Comparison of ENCODE assay signal across 8 cellular contexts in genomic region chr3:14548321-14548729, GRCh38. TPM values are rescaled to one million over a fixed set of nuclear protein-coding genes. Genes with fewer than 3 reads are reported as not detected.
DNase-seq lines count a peak whose midpoint lies in the region; ATAC-seq and TF ChIP-seq lines count a peak whose summit lies in the region.

No MANE protein-coding gene starts in this region.

- H3K36me3 ChIP-seq in HAP-1 (replicated peaks): no peaks in the 10 kb centered on the region
- H3K36me3 ChIP-seq in OCI-LY1 (ENCODE audit: insufficient read depth, low read length): no peaks in the 10 kb centered on the region
- H3K36me3 ChIP-seq in cardiac muscle cell: no peaks in the 10 kb centered on the region

- ATAC-seq in GM18870 (IDR thresholded peaks at IDR 0.05; ENCODE audit: unreplicated experiment) (no peak), GM21515 (IDR thresholded peaks at IDR 0.05; ENCODE audit: unreplicated experiment) (no peak)

- DNase-seq in CMK (ENCODE audit: low read depth) (peak; percentile 22), HAP-1 (ENCODE audit: low spot score in 2 of 2) (peak; percentile 40 to 80), cardiac muscle cell (ENCODE audit: low read depth in 1 of 2, low spot score in 1 of 2) (peak; percentile 76 to 80), putamen (ENCODE audit: low spot score) (peak; percentile 10)
- peak; percentile 32 for DNase-seq in activated naive CD4-positive, alpha-beta T cell treated with anti-CD3 and anti-CD28 coated beads, Interleukin-2, amount 50 U/mL, for 16 hours

- no peaks in the 10 kb centered on the region for H3K9me3 ChIP-seq in HAP-1
- H3K9me3 ChIP-seq in OCI-LY1 (ENCODE audit: low read length): no peaks in the 10 kb centered on the region
- H3K9me3 ChIP-seq in cardiac muscle cell (ENCODE audit: low read depth): no peaks in the 10 kb centered on the region

- no peak overlapping the region for H3K9ac ChIP-seq in OCI-LY1 (ENCODE audit: low read length)

- no peaks in the 10 kb centered on the region for H4K20me1 ChIP-seq in OCI-LY1 (ENCODE audit: insufficient read depth, low read length)

- H3K4me2 ChIP-seq in OCI-LY1 (ENCODE audit: low read length): no peak overlapping the region

- no peaks in the 10 kb centered on the region for H3F3A ChIP-seq in OCI-LY1 (ENCODE audit: insufficient read depth, low read length)

- H3K4me1 ChIP-seq in HAP-1: no peaks in the 10 kb centered on the region
- no peaks in the 10 kb centered on the region for H3K4me1 ChIP-seq in OCI-LY1 (ENCODE audit: insufficient read depth, low read length, severe bottlenecking)
- no peaks in the 10 kb centered on the region for H3K4me1 ChIP-seq in cardiac muscle cell (ENCODE audit: low read depth)

- H3K27me3 ChIP-seq in HAP-1 (ENCODE audit: low read depth) (no peaks in the 10 kb centered on the region), OCI-LY1 (ENCODE audit: insufficient read depth, low read length) (peaks cover 8% of the 10 kb centered on the region; the same call in 1 of the 2 replicates), cardiac muscle cell (no peaks in the 10 kb centered on the region)

- TF ChIP-seq CTCF in OCI-LY1 (IDR thresholded peaks at IDR 0.05; ENCODE audit: low read length) (peak; percentile 75), cardiac muscle cell (IDR thresholded peaks at IDR 0.05; ENCODE audit: low read depth, low read length) (peak; percentile 78)

- H3K9me2 ChIP-seq in OCI-LY1 (ENCODE audit: low read depth, low read length): no peaks in the 10 kb centered on the region

- in situ Hi-C loops in HAP-1 (cut with MboI; ENCODE audit: low sequenced_read_pairs): loop anchor here (5.0 kb wide), 1 partner anchor 286 kb away; no protein-coding TSS in a partner anchor

- no peaks in the 10 kb centered on the region for H3K79me2 ChIP-seq in OCI-LY1 (ENCODE audit: insufficient read depth, low read length)

- no peak overlapping the region for H2AFZ ChIP-seq in OCI-LY1 (ENCODE audit: low read length)

- H3K4me3 ChIP-seq in HAP-1: no peak overlapping the region
- no peak overlapping the region for H3K4me3 ChIP-seq in OCI-LY1 (ENCODE audit: low read depth, low read length, poor library complexity, severe bottlenecking)
- H3K4me3 ChIP-seq in cardiac muscle cell: no peak overlapping the region

- H3K27ac ChIP-seq in OCI-LY1 (ENCODE audit: low read depth, low read length, poor library complexity, severe bottlenecking): no peak overlapping the region
- H3K27ac ChIP-seq in cardiac muscle cell: no peak overlapping the region

RNA-seq across cellular contexts. Expression of gene GRIP2, which starts 8.2 kb away (rescaled TPM):
- 0.06 TPM in 1 of 2 replicates, not detected in the other for total RNA-seq in cardiac muscle cell
- polyA plus RNA-seq in cardiac muscle cell: not detected in 2 replicates

Comparison
In these comparisons a context has a peak if more than half of its experiments do, and no peak if none do; other contexts are left out.
1. DNase-seq: peak in every context shown above with its lines; median percentile 78 in cardiac muscle cell; 60 in HAP-1; 32 in activated naive CD4-positive, alpha-beta T cell treated with anti-CD3 and anti-CD28 coated beads, Interleukin-2, amount 50 U/mL, for 16 hours; 22 in CMK; 10 in putamen.